ENCODE assay signal across 7 cellular contexts in genomic region chr2:73156539-73157124, GRCh38. TPM values are rescaled to one million over a fixed set of nuclear protein-coding genes. Genes with fewer than 3 reads are reported as not detected.
DNase-seq lines count a peak whose midpoint lies in the region; ATAC-seq and TF ChIP-seq lines count a peak whose summit lies in the region.

No MANE protein-coding gene starts in this region.

- H3K27me3 ChIP-seq in neural cell (ENCODE audit: insufficient read depth, low read depth, low read length), result peaks cover 4% of the 10 kb centered on the region

- POLR2A ChIA-PET in GM10248 (lab: Yijun Ruan, JAX), result no interaction called here

- no peak for ATAC-seq in HG03442 (IDR thresholded peaks at IDR 0.05; ENCODE audit: unreplicated experiment)
- no peak for ATAC-seq in HG03571 (IDR thresholded peaks at IDR 0.05; ENCODE audit: unreplicated experiment)

- CTCF ChIA-PET in GM10248 (lab: Yijun Ruan, JAX), result interaction anchor here (0.9 to 4.0 kb wide), 6 partner anchors 21 to 264 kb away, joined by 3 to 22 read pairs (median 6); no protein-coding TSS in a partner anchor

- TF ChIP-seq RAD21 in neural cell (conservative IDR thresholded peaks at IDR 0.05), result peak; percentile 58

- no peaks in the 10 kb centered on the region for H3K9me2 ChIP-seq in neural cell (ENCODE audit: insufficient read depth, low read length)

- H3K9me3 ChIP-seq in neural cell (ENCODE audit: low read length), result peaks cover 3% of the 10 kb centered on the region

- no peaks in the 10 kb centered on the region for H3F3A ChIP-seq in neural cell (ENCODE audit: insufficient read depth, low read length, poor library complexity, severe bottlenecking)

- H3K4me2 ChIP-seq in neural cell (ENCODE audit: low read length), result no peak overlapping the region

- DNase-seq in GM10248 (ENCODE audit: extremely low spot score) (peak; percentile 38), NCI-H128 (lab: John Stamatoyannopoulos, UW; ENCODE audit: unreplicated experiment) (peak; percentile 35), fibroblast of the aortic adventitia (ENCODE audit: low read depth) (peak; percentile 68)
- DNase-seq in activated CD8-positive, alpha-beta memory T cell treated with anti-CD3 and anti-CD28 coated beads, Interleukin-2, amount 50 U/mL, for 4 hours, result peak; percentile 45

- H3K9ac ChIP-seq in neural cell (ENCODE audit: low read length), result no peak overlapping the region

- peak overlapping the region; percentile 49 for H3K4me3 ChIP-seq in fibroblast of the aortic adventitia (ENCODE audit: low read depth, low read length)
- H3K4me3 ChIP-seq in neural cell (ENCODE audit: low read length), result no peak overlapping the region

- H4K20me1 ChIP-seq in neural cell (ENCODE audit: insufficient read depth), result no peaks in the 10 kb centered on the region

- no peaks in the 10 kb centered on the region for H3K79me2 ChIP-seq in neural cell (replicated peaks; ENCODE audit: insufficient read depth, low read length)

- no peaks in the 10 kb centered on the region for H3K36me3 ChIP-seq in neural cell (ENCODE audit: insufficient read depth, low read length)

- TF ChIP-seq EP300 in neural cell (conservative IDR thresholded peaks at IDR 0.05; ENCODE audit: poor library complexity, severe bottlenecking), result no peak

- H2AFZ ChIP-seq in neural cell (ENCODE audit: low read depth, low read length), result no peak overlapping the region

- TF ChIP-seq CTCF in GM10248 (IDR thresholded peaks at IDR 0.05; ENCODE audit: control extremely low read depth, extremely low read depth, low read depth, missing control alignments) (peak; percentile 38), fibroblast of the aortic adventitia (IDR thresholded peaks at IDR 0.05; ENCODE audit: insufficient read depth, low read length) (peak; percentile 86), neural cell (IDR thresholded peaks at IDR 0.05; ENCODE audit: poor library complexity, severe bottlenecking) (peak; percentile 58)

- no peak overlapping the region for H3K27ac ChIP-seq in neural cell (ENCODE audit: low read length)

TF ChIP-seq in neural cell, 6 proteins besides CTCF, POLR2A, EP300 and RAD21:
- peak; percentile 67 for TF ChIP-seq SMC3 (conservative IDR thresholded peaks at IDR 0.05; ENCODE audit: poor library complexity)
- TF ChIP-seq REST (IDR thresholded peaks at IDR 0.05; ENCODE audit: borderline replicate concordance), result no peak
- no peak for TF ChIP-seq MXI1 (conservative IDR thresholded peaks at IDR 0.05; ENCODE audit: poor library complexity, severe bottlenecking)
- no peak for TF ChIP-seq EZH2 (IDR thresholded peaks at IDR 0.05; ENCODE audit: borderline replicate concordance, insufficient read depth, low read length, poor library complexity, severe bottlenecking)

RNA-seq across cellular contexts. Expression of gene RAB11FIP5, which starts 43.9 kb away (rescaled TPM):
- 16.4 and 48.5 TPM in 2 replicates for total RNA-seq in fibroblast of the aortic adventitia (ENCODE audit: low replicate concordance)
- polyA plus RNA-seq in neural cell, result 2.6 and 3.3 TPM in 2 replicates
- 7.4 and 8.0 TPM in 2 replicates for polyA minus RNA-seq in neural cell

RNA-seq across cellular contexts. Expression of gene NOTO, which starts 45.7 kb away (rescaled TPM):
- total RNA-seq in fibroblast of the aortic adventitia (ENCODE audit: low replicate concordance), result not detected in 2 replicates
- not detected in 2 replicates for polyA plus RNA-seq in neural cell
- not detected in 2 replicates for polyA minus RNA-seq in neural cell

RNA-seq across cellular contexts. Expression of gene SMYD5, which starts 57.4 kb away (rescaled TPM):
- total RNA-seq in fibroblast of the aortic adventitia (ENCODE audit: low replicate concordance), result 15.0 and 21.1 TPM in 2 replicates
- 15.5 and 21.3 TPM in 2 replicates for polyA plus RNA-seq in neural cell
- 15.2 and 18.5 TPM in 2 replicates for polyA minus RNA-seq in neural cell
